ENCODE assay signal across 1 cellular context in the genomic region with DNA sequence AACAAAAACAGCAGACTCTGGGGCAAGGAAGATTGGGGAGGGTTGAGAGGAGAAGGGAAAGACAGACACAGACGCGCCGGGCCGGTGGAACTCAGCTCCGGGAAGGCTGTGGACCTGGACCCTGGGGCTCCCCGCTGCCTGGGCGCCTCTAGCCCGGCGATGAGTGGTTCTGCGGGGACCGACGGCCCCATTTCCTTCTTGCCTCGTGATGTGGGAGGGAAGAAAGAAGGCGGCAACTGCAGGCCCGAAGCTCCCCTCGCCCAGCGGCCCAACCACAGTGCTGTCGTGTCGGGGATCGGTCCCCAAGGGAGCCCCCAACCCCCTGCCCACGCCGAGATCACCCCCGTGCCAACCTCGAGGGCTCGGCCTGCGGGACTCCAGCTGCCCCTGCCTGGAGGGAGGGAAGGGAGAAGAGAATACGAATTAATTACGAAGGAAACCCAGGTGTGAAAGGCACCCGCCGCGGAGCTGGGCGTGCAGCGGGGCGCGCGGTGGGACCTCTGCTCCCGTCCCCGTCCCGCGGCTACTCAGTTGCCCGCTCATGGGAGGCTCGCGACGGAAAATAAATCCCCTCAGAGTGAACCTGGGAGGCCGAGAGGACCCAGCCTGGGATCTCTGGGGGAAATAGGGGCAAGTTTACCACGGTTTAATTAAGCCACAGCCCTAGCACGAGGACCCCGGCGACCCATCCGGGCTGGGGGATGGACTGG.
TF ChIP-seq lines count a peak whose summit lies in the region.

No MANE protein-coding gene starts in this region.

TF ChIP-seq in WTC11, 78 proteins besides CTCF, POLR2A, EP300 and RAD21 (continued from another document):
- TF ChIP-seq, protein P1, sequence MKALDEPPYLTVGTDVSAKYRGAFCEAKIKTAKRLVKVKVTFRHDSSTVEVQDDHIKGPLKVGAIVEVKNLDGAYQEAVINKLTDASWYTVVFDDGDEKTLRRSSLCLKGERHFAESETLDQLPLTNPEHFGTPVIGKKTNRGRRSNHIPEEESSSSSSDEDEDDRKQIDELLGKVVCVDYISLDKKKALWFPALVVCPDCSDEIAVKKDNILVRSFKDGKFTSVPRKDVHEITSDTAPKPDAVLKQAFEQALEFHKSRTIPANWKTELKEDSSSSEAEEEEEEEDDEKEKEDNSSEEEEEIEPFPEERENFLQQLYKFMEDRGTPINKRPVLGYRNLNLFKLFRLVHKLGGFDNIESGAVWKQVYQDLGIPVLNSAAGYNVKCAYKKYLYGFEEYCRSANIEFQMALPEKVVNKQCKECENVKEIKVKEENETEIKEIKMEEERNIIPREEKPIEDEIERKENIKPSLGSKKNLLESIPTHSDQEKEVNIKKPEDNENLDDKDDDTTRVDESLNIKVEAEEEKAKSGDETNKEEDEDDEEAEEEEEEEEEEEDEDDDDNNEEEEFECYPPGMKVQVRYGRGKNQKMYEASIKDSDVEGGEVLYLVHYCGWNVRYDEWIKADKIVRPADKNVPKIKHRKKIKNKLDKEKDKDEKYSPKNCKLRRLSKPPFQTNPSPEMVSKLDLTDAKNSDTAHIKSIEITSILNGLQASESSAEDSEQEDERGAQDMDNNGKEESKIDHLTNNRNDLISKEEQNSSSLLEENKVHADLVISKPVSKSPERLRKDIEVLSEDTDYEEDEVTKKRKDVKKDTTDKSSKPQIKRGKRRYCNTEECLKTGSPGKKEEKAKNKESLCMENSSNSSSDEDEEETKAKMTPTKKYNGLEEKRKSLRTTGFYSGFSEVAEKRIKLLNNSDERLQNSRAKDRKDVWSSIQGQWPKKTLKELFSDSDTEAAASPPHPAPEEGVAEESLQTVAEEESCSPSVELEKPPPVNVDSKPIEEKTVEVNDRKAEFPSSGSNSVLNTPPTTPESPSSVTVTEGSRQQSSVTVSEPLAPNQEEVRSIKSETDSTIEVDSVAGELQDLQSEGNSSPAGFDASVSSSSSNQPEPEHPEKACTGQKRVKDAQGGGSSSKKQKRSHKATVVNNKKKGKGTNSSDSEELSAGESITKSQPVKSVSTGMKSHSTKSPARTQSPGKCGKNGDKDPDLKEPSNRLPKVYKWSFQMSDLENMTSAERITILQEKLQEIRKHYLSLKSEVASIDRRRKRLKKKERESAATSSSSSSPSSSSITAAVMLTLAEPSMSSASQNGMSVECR (CRISPR knock-in tag; IDR thresholded peaks at IDR 0.05; ENCODE audit: borderline replicate concordance): peak; percentile 19; the same call in 1 of the 2 replicates
- no peak for TF ChIP-seq ZNF671 (CRISPR knock-in tag; IDR thresholded peaks at IDR 0.05)
- TF ChIP-seq, protein P2, sequence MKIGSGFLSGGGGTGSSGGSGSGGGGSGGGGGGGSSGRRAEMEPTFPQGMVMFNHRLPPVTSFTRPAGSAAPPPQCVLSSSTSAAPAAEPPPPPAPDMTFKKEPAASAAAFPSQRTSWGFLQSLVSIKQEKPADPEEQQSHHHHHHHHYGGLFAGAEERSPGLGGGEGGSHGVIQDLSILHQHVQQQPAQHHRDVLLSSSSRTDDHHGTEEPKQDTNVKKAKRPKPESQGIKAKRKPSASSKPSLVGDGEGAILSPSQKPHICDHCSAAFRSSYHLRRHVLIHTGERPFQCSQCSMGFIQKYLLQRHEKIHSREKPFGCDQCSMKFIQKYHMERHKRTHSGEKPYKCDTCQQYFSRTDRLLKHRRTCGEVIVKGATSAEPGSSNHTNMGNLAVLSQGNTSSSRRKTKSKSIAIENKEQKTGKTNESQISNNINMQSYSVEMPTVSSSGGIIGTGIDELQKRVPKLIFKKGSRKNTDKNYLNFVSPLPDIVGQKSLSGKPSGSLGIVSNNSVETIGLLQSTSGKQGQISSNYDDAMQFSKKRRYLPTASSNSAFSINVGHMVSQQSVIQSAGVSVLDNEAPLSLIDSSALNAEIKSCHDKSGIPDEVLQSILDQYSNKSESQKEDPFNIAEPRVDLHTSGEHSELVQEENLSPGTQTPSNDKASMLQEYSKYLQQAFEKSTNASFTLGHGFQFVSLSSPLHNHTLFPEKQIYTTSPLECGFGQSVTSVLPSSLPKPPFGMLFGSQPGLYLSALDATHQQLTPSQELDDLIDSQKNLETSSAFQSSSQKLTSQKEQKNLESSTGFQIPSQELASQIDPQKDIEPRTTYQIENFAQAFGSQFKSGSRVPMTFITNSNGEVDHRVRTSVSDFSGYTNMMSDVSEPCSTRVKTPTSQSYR (CRISPR knock-in tag; IDR thresholded peaks at IDR 0.05): peak; percentile 51; the same call in 1 of the 2 replicates
- 0 out of 2 replicates have a peak, but pooled peaks have one; percentile 55 for TF ChIP-seq RELA (CRISPR knock-in tag; IDR thresholded peaks at IDR 0.05; ENCODE audit: borderline replicate concordance)
